In the genomic region with DNA sequence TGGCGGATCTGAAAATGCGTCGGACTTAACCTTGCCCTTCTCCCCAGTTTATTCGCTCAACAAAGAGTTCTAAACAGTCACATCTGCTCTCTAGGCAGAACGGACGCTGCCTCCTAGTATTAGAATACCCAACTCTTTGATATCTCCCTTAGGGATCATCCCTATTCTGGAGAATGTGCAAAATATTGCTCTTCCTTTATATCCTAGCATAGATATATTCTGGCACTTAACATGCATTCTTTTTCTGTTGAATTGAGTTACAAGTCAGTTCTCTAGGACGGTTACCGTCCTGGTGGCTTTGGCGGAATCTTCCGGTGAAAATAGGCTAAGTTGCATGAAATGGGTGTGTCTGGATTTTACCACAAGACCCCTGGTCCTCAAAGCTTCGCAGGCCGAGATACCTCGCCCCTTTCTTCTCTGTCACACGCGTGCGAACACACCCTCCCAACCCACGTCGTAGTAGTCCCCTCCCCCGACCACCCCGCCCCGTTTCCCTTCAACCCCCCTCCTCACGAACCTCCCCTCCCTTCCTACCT, we compare ENCODE assay signal across 9 cellular contexts. TPM values are rescaled to one million over a fixed set of nuclear protein-coding genes. Genes with fewer than 3 reads are reported as not detected.
DNase-seq lines count a peak whose midpoint lies in the region; ATAC-seq and TF ChIP-seq lines count a peak whose summit lies in the region.
"Had no signal": no experiment of that assay in that cellular context is flagged by ENCODE, and none has a peak within 500 bp of the region (broad histone marks: within the 10 kb centered on the region; RNA-seq: fewer than 3 reads in every experiment).

No MANE protein-coding gene starts in this region.

- H3K4me3 Mint-ChIP-seq in GM23338: peak overlapping the region; percentile 92

- intact Hi-C loops in gastrocnemius medialis (cut with DNase I; ENCODE audit: low total_unique reads): no loop called here

- no peaks in the 10 kb centered on the region for H3K79me2 ChIP-seq in GM23338 (replicated peaks; ENCODE audit: insufficient read depth)

- no peak overlapping the region for H3K27ac Mint-ChIP-seq in GM23338

- H3K27ac ChIP-seq in GM23338 (ENCODE audit: low read depth): no peak overlapping the region
- H3K27ac ChIP-seq in gastrocnemius medialis: no peak overlapping the region

- peaks cover 3% of the 10 kb centered on the region for H3F3A ChIP-seq in GM23338 (replicated peaks; ENCODE audit: low read depth)

- peak overlapping the region; percentile 39 for H3K9ac ChIP-seq in NT2/D1 (ENCODE audit: insufficient read length, low read depth)

- H3K27me3 ChIP-seq in GM23338 (ENCODE audit: insufficient read depth) (peaks cover 38% of the 10 kb centered on the region), NT2/D1 (ENCODE audit: insufficient read depth, insufficient read length) (peaks cover 15% of the 10 kb centered on the region), gastrocnemius medialis (peaks cover 32 to 53% (median 43%) of the 10 kb centered on the region in 3 donors)

- H3K4me1 ChIP-seq in GM23338 (ENCODE audit: insufficient read depth) (peaks cover 23% of the 10 kb centered on the region), NT2/D1 (ENCODE audit: insufficient read depth, insufficient read length) (peaks cover 3% of the 10 kb centered on the region), gastrocnemius medialis (peaks cover 0 to 9% of the 10 kb centered on the region in 2 donors)

- H3K9me3 Mint-ChIP-seq in GM23338: no peaks in the 10 kb centered on the region

- peak overlapping the region; percentile 92 for H3K4me3 ChIP-seq in GM23338
- H3K4me3 ChIP-seq in NT2/D1 (ENCODE audit: insufficient read length, low read depth): peak overlapping the region; percentile 26
- peak overlapping the region; percentile 30 for H3K4me3 ChIP-seq in fibroblast of pulmonary artery (replicated peaks; ENCODE audit: low read depth, low read length)
- peak overlapping the region in 3 of 4 donors; percentile 10 to 45 (median 42) for H3K4me3 ChIP-seq in gastrocnemius medialis

- H3K9me2 ChIP-seq in GM23338 (ENCODE audit: insufficient read depth): no peaks in the 10 kb centered on the region

- H3K9me3 ChIP-seq in NT2/D1 (ENCODE audit: insufficient read depth, low read length) (no peaks in the 10 kb centered on the region), gastrocnemius medialis (no peaks in the 10 kb centered on the region)

- H3K36me3 ChIP-seq in GM23338 (ENCODE audit: insufficient read depth): no peaks in the 10 kb centered on the region
- no peaks in the 10 kb centered on the region for H3K36me3 ChIP-seq in NT2/D1 (ENCODE audit: insufficient read depth, insufficient read length, low read length)
- H3K36me3 ChIP-seq in gastrocnemius medialis: no peaks in the 10 kb centered on the region

- peak overlapping the region; percentile 49; the same call in 1 of the 2 replicates for H2AFZ ChIP-seq in GM23338

- in situ Hi-C loops in gastrocnemius medialis (cut with MboI; ENCODE audit: low sequenced_read_pairs in 4 of 4): no loop called here

- no peak for TF ChIP-seq POLR2A in gastrocnemius medialis (IDR thresholded peaks at IDR 0.05)

- H3K4me1 Mint-ChIP-seq in GM23338: peaks cover 22% of the 10 kb centered on the region

- H4K20me1 ChIP-seq in GM23338 (replicated peaks; ENCODE audit: insufficient read depth): no peaks in the 10 kb centered on the region

- no peaks in the 10 kb centered on the region for H3K36me3 Mint-ChIP-seq in GM23338 (ENCODE audit: low read depth)

- peaks cover 11% of the 10 kb centered on the region for H3K27me3 Mint-ChIP-seq in GM23338 (ENCODE audit: insufficient read depth, low read depth, poor library complexity)

- no peak for ATAC-seq in GM23338
- ATAC-seq in gastrocnemius medialis: no peak

- peak; percentile 11 for DNase-seq in GM23338 (ENCODE audit: low spot score)
- DNase-seq in NT2/D1 (ENCODE audit: low read depth, low spot score): no peak
- DNase-seq in fibroblast of pulmonary artery (ENCODE audit: low read depth): no peak
- no peak for DNase-seq in gastrocnemius medialis
- no peak for DNase-seq in cortex of kidney (lab: John Stamatoyannopoulos, UW)
- DNase-seq in NCI-H1694 treated with DMSO at 0.1 percent for 48 hours (lab: John Stamatoyannopoulos, UW): no peak
- no peak for DNase-seq in NAMALWA (ENCODE audit: low spot score)
- DNase-seq: activated T-cell treated with anti-CD3 and anti-CD28 coated beads, Interleukin-2, amount 50 U/mL, for 48 hours; IMR-90 had no signal

- peak overlapping the region; percentile 75 for H3K4me2 ChIP-seq in GM23338

- no peak for TF ChIP-seq CTCF in GM23338 (conservative IDR thresholded peaks at IDR 0.05; ENCODE audit: low read depth in 2 of 2)
- TF ChIP-seq CTCF in fibroblast of pulmonary artery (IDR thresholded peaks at IDR 0.05; ENCODE audit: low read length, missing control alignments): no peak
- no peak for TF ChIP-seq CTCF in gastrocnemius medialis (IDR thresholded peaks at IDR 0.05 in 4 of 5, conservative IDR thresholded peaks at IDR 0.05 in 1 of 5)

TF ChIP-seq in GM23338, 12 proteins besides CTCF, POLR2A, EP300 and RAD21:
- TF ChIP-seq CREB1 (CRISPR knock-in tag; IDR thresholded peaks at IDR 0.05; ENCODE audit: low read depth) (no peak), NANOG (IDR thresholded peaks at IDR 0.05; ENCODE audit: borderline replicate concordance) (no peak), POLR2AphosphoS5 (IDR thresholded peaks at IDR 0.05; ENCODE audit: low read depth) (no peak)

RNA-seq across cellular contexts. Expression of a gene that starts 0.5 kb away (rescaled TPM):
- total RNA-seq in GM23338 (2014; rRNA removed; shearing (Covaris generic)): 4.6 and 7.4 TPM in 2 replicates
- 1.6 and 2.4 TPM in 2 replicates for polyA plus RNA-seq in GM23338 (2016; fragmentation: Nextera tagmentation; extraction: Ambion mirVana)
- under 1 TPM in 3 of 4 donors, not detected in 1; 0.10 to 0.75 (median 0.36) TPM for total RNA-seq in gastrocnemius medialis

Comparison
In these comparisons a context has a peak if more than half of its experiments do, and no peak if none do; other contexts are left out.
1. H3K4me3 ChIP-seq: peak in every context shown above with its lines; median percentile 92 in GM23338; 42 in gastrocnemius medialis; 30 in fibroblast of pulmonary artery; 26 in NT2/D1.